25 cellular contexts compared by ENCODE assay signal in genomic region chr1:114828251-114828650, GRCh38. TPM values are rescaled to one million over a fixed set of nuclear protein-coding genes. Genes with fewer than 3 reads are reported as not detected.
A peak's percentile ranks its signal among the peaks of the same experiment; 100 is the strongest.
DNase-seq lines count a peak whose midpoint lies in the region; ATAC-seq, FAIRE-seq and TF ChIP-seq lines count a peak whose summit lies in the region.
"Had no signal": no experiment of that assay in that cellular context is flagged by ENCODE, and none has a peak within 500 bp of the region (broad histone marks: within the 10 kb centered on the region; RNA-seq: fewer than 3 reads in every experiment).

No MANE protein-coding gene starts in this region.

- H3K9me3 Mint-ChIP-seq in MCF 10A (ENCODE audit: unreplicated experiment) = no peaks in the 10 kb centered on the region
- peaks cover 7% of the 10 kb centered on the region for H3K9me3 Mint-ChIP-seq in activated naive CD4-positive, alpha-beta T cell treated with anti-CD3 and anti-CD28 coated beads for 36 hours

- no peaks in the 10 kb centered on the region for H3K36me3 ChIP-seq in breast epithelium
- H3K36me3 ChIP-seq: left ventricle myocardium inferior, SJSA1, spleen, tibial artery had no signal

- H3K27me3 Mint-ChIP-seq in MCF 10A (ENCODE audit: insufficient read depth, unreplicated experiment) = peaks cover 14% of the 10 kb centered on the region
- peaks cover 6% of the 10 kb centered on the region for H3K27me3 Mint-ChIP-seq in activated naive CD4-positive, alpha-beta T cell treated with anti-CD3 and anti-CD28 coated beads for 36 hours (ENCODE audit: low read depth)

- no peaks in the 10 kb centered on the region for H3K4me1 ChIP-seq in breast epithelium
- H3K4me1 ChIP-seq: left ventricle myocardium inferior, spleen, tibial artery had no signal

- CTCF ChIA-PET in MCF 10A (lab: Yijun Ruan, JAX) = no interaction called here
- CTCF ChIA-PET in activated naive CD4-positive, alpha-beta T cell treated with anti-CD3 and anti-CD28 coated beads for 36 hours (lab: Charles Lee) = no interaction called here

- peaks cover 3% of the 10 kb centered on the region for H3K4me1 Mint-ChIP-seq in MCF 10A (ENCODE audit: insufficient read depth, unreplicated experiment)
- no peaks in the 10 kb centered on the region for H3K4me1 Mint-ChIP-seq in activated naive CD4-positive, alpha-beta T cell treated with anti-CD3 and anti-CD28 coated beads for 36 hours (ENCODE audit: low read depth)
- H3K4me1 Mint-ChIP-seq: brain; naive B cell; stimulated activated effector memory CD8-positive, alpha-beta T cell treated with anti-CD3 and anti-CD28 coated beads, Interleukin-12 subunit alpha, Interleukin-12 subunit beta, amount 100 ng/mL, for 72 hours had no signal

- BruUV-seq in MCF 10A (replicated peaks; lab: Mats Ljungman, UMichigan) = no TSS peak

- no peak for ATAC-seq in GM18505 (IDR thresholded peaks at IDR 0.05; ENCODE audit: unreplicated experiment)
- ATAC-seq: stimulated activated effector memory CD8-positive, alpha-beta T cell treated with anti-CD3 and anti-CD28 coated beads, Interleukin-12 subunit alpha, Interleukin-12 subunit beta, amount 100 ng/mL, for 72 hours had no signal

- TF ChIP-seq CTCF in MCF 10A (IDR thresholded peaks at IDR 0.05; ENCODE audit: unreplicated experiment) (no peak), breast epithelium (IDR thresholded peaks at IDR 0.05) (no peak), fibroblast of the aortic adventitia (IDR thresholded peaks at IDR 0.05; ENCODE audit: insufficient read depth, low read length) (no peak)

- POLR2A ChIA-PET in MCF 10A (lab: Yijun Ruan, JAX) = interaction anchor here (0.6 to 0.9 kb wide), 2 partner anchors 14 to 29 kb away, joined by 3 to 4 read pairs; no protein-coding TSS in a partner anchor

- H3K27ac Mint-ChIP-seq in MCF 10A (ENCODE audit: low read depth, unreplicated experiment) = no peak overlapping the region
- H3K27ac Mint-ChIP-seq in activated naive CD4-positive, alpha-beta T cell treated with anti-CD3 and anti-CD28 coated beads for 36 hours = no peak overlapping the region
- H3K27ac Mint-ChIP-seq: brain; naive B cell; stimulated activated effector memory CD8-positive, alpha-beta T cell treated with anti-CD3 and anti-CD28 coated beads, Interleukin-12 subunit alpha, Interleukin-12 subunit beta, amount 100 ng/mL, for 72 hours had no signal

- H3K36me3 Mint-ChIP-seq in MCF 10A (ENCODE audit: insufficient read depth, unreplicated experiment) = peaks cover 3% of the 10 kb centered on the region
- peaks cover 3% of the 10 kb centered on the region for H3K36me3 Mint-ChIP-seq in activated naive CD4-positive, alpha-beta T cell treated with anti-CD3 and anti-CD28 coated beads for 36 hours (ENCODE audit: low read depth)
- H3K36me3 Mint-ChIP-seq: brain; stimulated activated effector memory CD8-positive, alpha-beta T cell treated with anti-CD3 and anti-CD28 coated beads, Interleukin-12 subunit alpha, Interleukin-12 subunit beta, amount 100 ng/mL, for 72 hours had no signal

- H3K27me3 ChIP-seq in breast epithelium = no peaks in the 10 kb centered on the region
- H3K27me3 ChIP-seq: spleen, tibial artery had no signal

- no peaks in the 10 kb centered on the region for H3K9me3 ChIP-seq in breast epithelium
- H3K9me3 ChIP-seq: SJSA1, tibial artery had no signal

- H3K4me3 Mint-ChIP-seq in MCF 10A (ENCODE audit: unreplicated experiment) = no peak overlapping the region
- H3K4me3 Mint-ChIP-seq in activated naive CD4-positive, alpha-beta T cell treated with anti-CD3 and anti-CD28 coated beads for 36 hours = no peak overlapping the region
- H3K4me3 Mint-ChIP-seq: brain; naive B cell; stimulated activated effector memory CD8-positive, alpha-beta T cell treated with anti-CD3 and anti-CD28 coated beads, Interleukin-12 subunit alpha, Interleukin-12 subunit beta, amount 100 ng/mL, for 72 hours had no signal

- no peak for FAIRE-seq in frontal cortex (lab: Jason Lieb, UNC)

- H3K27ac ChIP-seq in breast epithelium = no peak overlapping the region
- H3K27ac ChIP-seq: 22Rv1, KMS-11, left ventricle myocardium inferior, SJSA1, spleen, tibial artery had no signal

- TF ChIP-seq POLR2A in breast epithelium (IDR thresholded peaks at IDR 0.05) = no peak
- no peak for TF ChIP-seq POLR2A in GM18505 (IDR thresholded peaks at IDR 0.05; ENCODE audit: borderline replicate concordance, extremely low read depth, insufficient read depth, insufficient read length)

- H3K4me3 ChIP-seq in breast epithelium (no peak overlapping the region), fibroblast of the aortic adventitia (ENCODE audit: low read depth, low read length) (no peak overlapping the region)
- H3K4me3 ChIP-seq: left ventricle myocardium inferior, SJSA1, spleen, tibial artery had no signal

- DNase-seq in MCF 10A (ENCODE audit: unreplicated experiment) (peak; percentile 16), breast epithelium (ENCODE audit: low spot score in 2 of 2) (no peak), RKO (ENCODE audit: low spot score) (peak; percentile 32), fibroblast of the aortic adventitia (ENCODE audit: low read depth) (peak; percentile 2), frontal cortex (ENCODE audit: low spot score in 2 of 2) (no peak)
- no peak for DNase-seq in activated T-cell treated with anti-CD3 and anti-CD28 coated beads, Interleukin-2, amount 50 U/mL, for 1 hour
- DNase-seq in activated naive CD4-positive, alpha-beta T cell treated with anti-CD3 and anti-CD28 coated beads for 36 hours = no peak
- DNase-seq: activated CD4-positive, alpha-beta T cell treated with anti-CD3 and anti-CD28 coated beads for 1 hour; activated CD8-positive, alpha-beta memory T cell treated with anti-CD3 and anti-CD28 coated beads, Interleukin-2, amount 50 U/mL, for 48 hours; activated naive CD4-positive, alpha-beta T cell; C1 segment of cervical spinal cord; dermis blood vessel endothelial cell; left ventricle myocardium inferior; naive B cell; NCI-H1694; NCI-H446 treated with DMSO at 0.1 percent for 48 hours; spleen; tibial artery had no signal

- intact Hi-C loops in MCF 10A (cut with micrococcal nuclease) = no loop called here
- intact Hi-C loops in breast epithelium (cut with DNase I; ENCODE audit: low total_unique reads) = no loop called here
- intact Hi-C loops in activated naive CD4-positive, alpha-beta T cell treated with anti-CD3 and anti-CD28 coated beads for 36 hours (cut with micrococcal nuclease) = no loop called here

RNA-seq across cellular contexts. Expression of gene SYCP1, which starts 26.4 kb away (rescaled TPM):
- total RNA-seq in MCF 10A (2022) (not detected in 2 replicates), breast epithelium (under 1 TPM in 1 of 3 donors, not detected in 2; 0.16 TPM), fibroblast of the aortic adventitia (ENCODE audit: low replicate concordance) (not detected in 2 replicates), frontal cortex (not detected)
- total RNA-seq in activated naive CD4-positive, alpha-beta T cell treated with anti-CD3 and anti-CD28 coated beads for 36 hours = not detected
- total RNA-seq: dermis blood vessel endothelial cell, fibroblast of lung, left ventricle myocardium inferior, SJSA1, spleen had no signal

RNA-seq across cellular contexts. Expression of gene SIKE1, which starts 47.8 kb away (rescaled TPM):
- total RNA-seq in MCF 10A (2022) = 66.2 and 74.1 TPM in 2 replicates
- 10 to 100 TPM; 31.6 to 41.0 (median 32.3) TPM for total RNA-seq in breast epithelium
- total RNA-seq in fibroblast of the aortic adventitia (ENCODE audit: low replicate concordance) = 37.4 and 57.4 TPM in 2 replicates
- total RNA-seq in activated naive CD4-positive, alpha-beta T cell treated with anti-CD3 and anti-CD28 coated beads for 36 hours = 10 to 100 TPM; 60.2 to 60.6 TPM
- total RNA-seq in frontal cortex = 86.8 TPM

Comparison
In these comparisons a context has a peak if more than half of its experiments do, and no peak if none do; other contexts are left out.
1. DNase-seq: peak in MCF 10A (single experiment), RKO (single experiment) and fibroblast of the aortic adventitia (single experiment); none in breast epithelium (0 of 2), activated T-cell treated with anti-CD3 and anti-CD28 coated beads, Interleukin-2, amount 50 U/mL, for 1 hour (single experiment), activated naive CD4-positive, alpha-beta T cell treated with anti-CD3 and anti-CD28 coated beads for 36 hours (single experiment) and frontal cortex (0 of 2).